Comparison of ENCODE assay signal across 23 cellular contexts in genomic region chr17:13523164-13523563, GRCh38.
DNase-seq lines count a peak whose midpoint lies in the region; ATAC-seq, FAIRE-seq and TF ChIP-seq lines count a peak whose summit lies in the region.
"Had no signal": no experiment of that assay in that cellular context is flagged by ENCODE, and none has a peak within 500 bp of the region (broad histone marks: within the 10 kb centered on the region; RNA-seq: fewer than 3 reads in every experiment).

No MANE protein-coding gene starts in this region.

- no peak for TF ChIP-seq EP300 in GM12878 (IDR thresholded peaks at IDR 0.05; ENCODE audit: borderline replicate concordance in 1 of 2, control insufficient read depth in 1 of 2, low read depth in 2 of 2, low read length in 2 of 2)

- POLR2A ChIA-PET in MCF 10A (lab: Yijun Ruan, JAX) (no interaction called here), GM12878 (lab: Charles Lee) (interaction anchor here (0.8 to 0.9 kb wide), 3 partner anchors 9 to 34 kb away, joined by 3 to 4 read pairs (median 3); no protein-coding TSS in a partner anchor)

- BruUV-seq in MCF 10A (replicated peaks; lab: Mats Ljungman, UMichigan) (no TSS peak), GM12878 (replicated peaks; lab: Mats Ljungman, UMichigan) (TSS peak; percentile 76)

- peak; percentile 7 for FAIRE-seq in GM12878 (lab: Jason Lieb, UNC)
- FAIRE-seq: GM12891, GM19239 had no signal

- 36% methylated on average over 5 of the region's 5 CpGs for WGBS in GM12878 (ENCODE audit: insufficient coverage, insufficient replicate concordance, low lambda C conversion rate, missing lambda C conversion rate)

- no peak for DNase-seq in MCF 10A (ENCODE audit: unreplicated experiment)
- no peak for DNase-seq in breast epithelium (ENCODE audit: low spot score in 2 of 2)
- DNase-seq in GM12878 (ENCODE audit: low read depth, low spot score): no peak
- no peak for DNase-seq in activated T-cell treated with anti-CD3 and anti-CD28 coated beads for 4 hours
- DNase-seq in NCI-H82 (lab: John Stamatoyannopoulos, UW): no peak
- DNase-seq: AML-193; CD4-positive, alpha-beta T cell; CD8-positive, alpha-beta T cell; COR-L47; DMS 273 treated with DMSO at 0.1 percent for 48 hours; DMS153; DMS53; DMS79; DND-41; EL; GDM1 had no signal

- H3K4me1 Mint-ChIP-seq in MCF 10A (ENCODE audit: insufficient read depth, unreplicated experiment): no peaks in the 10 kb centered on the region
- H3K4me1 Mint-ChIP-seq: B cell had no signal

- no peaks in the 10 kb centered on the region for H3K9me3 Mint-ChIP-seq in MCF 10A (ENCODE audit: unreplicated experiment)
- H3K9me3 Mint-ChIP-seq: CD4-positive, alpha-beta T cell; CD8-positive, alpha-beta T cell had no signal

- H2AFZ ChIP-seq in GM12878 (ENCODE audit: control insufficient read depth, low read depth, low read length): no peak overlapping the region

- H3K4me3 Mint-ChIP-seq in MCF 10A (ENCODE audit: unreplicated experiment): no peak overlapping the region
- H3K4me3 Mint-ChIP-seq: B cell; CD4-positive, alpha-beta T cell; CD8-positive, alpha-beta T cell had no signal

- no peak overlapping the region for H3K4me2 ChIP-seq in GM12878 (ENCODE audit: control insufficient read depth, insufficient read depth)
- H3K4me2 ChIP-seq: A549; BLaER1 treated with 17β-estradiol and CSF1 and Interleukin-3, amounts not matched to agents 10 nM and 100 nM had no signal

- no peaks in the 10 kb centered on the region for H3K27me3 Mint-ChIP-seq in MCF 10A (ENCODE audit: insufficient read depth, unreplicated experiment)
- H3K27me3 Mint-ChIP-seq: B cell had no signal

- TF ChIP-seq RAD21 in GM12878 (IDR thresholded peaks at IDR 0.05; ENCODE audit: insufficient read depth, low read depth, low read length): no peak

- SMC1A ChIA-PET in GM12878 (lab: Charles Lee; ENCODE audit: uncharacterized antibody, unreplicated experiment): interaction anchor here (0.6 to 1.7 kb wide), 9 partner anchors 8 to 53 kb away, joined by 3 to 19 read pairs (median 4); no protein-coding TSS in a partner anchor

- no peaks in the 10 kb centered on the region for H3K27me3 ChIP-seq in breast epithelium
- H3K27me3 ChIP-seq in GM12878 (replicated peaks in 1 of 2; ENCODE audit: control insufficient read depth in 2 of 2, insufficient read depth in 2 of 2, low read length in 1 of 2): no peaks in the 10 kb centered on the region
- H3K27me3 ChIP-seq: BLaER1 treated with 17β-estradiol and CSF1 and Interleukin-3, amounts not matched to agents 10 nM and 100 nM had no signal

- no peak for TF ChIP-seq CTCF in MCF 10A (IDR thresholded peaks at IDR 0.05; ENCODE audit: unreplicated experiment)
- no peak for TF ChIP-seq CTCF in breast epithelium (IDR thresholded peaks at IDR 0.05)
- TF ChIP-seq CTCF in GM12878 (IDR thresholded peaks at IDR 0.05 in 2 of 3, conservative IDR thresholded peaks at IDR 0.05 in 1 of 3; ENCODE audit: control insufficient read depth in 2 of 3, extremely low read depth in 1 of 3, insufficient read depth in 1 of 3, low read depth in 3 of 3, low read length in 3 of 3): no peak

- H3K4me3 ChIP-seq in breast epithelium: no peak overlapping the region
- no peak overlapping the region for H3K4me3 ChIP-seq in GM12878
- H3K4me3 ChIP-seq: A549; BLaER1 treated with 17β-estradiol and CSF1 and Interleukin-3, amounts not matched to agents 10 nM and 100 nM had no signal

- no peaks in the 10 kb centered on the region for H4K20me1 ChIP-seq in GM12878 (ENCODE audit: control insufficient read depth, insufficient read depth)

- H3K79me2 ChIP-seq in GM12878 (ENCODE audit: control insufficient read depth, insufficient read depth, low read length): no peaks in the 10 kb centered on the region

- H3K36me3 Mint-ChIP-seq in MCF 10A (ENCODE audit: insufficient read depth, unreplicated experiment): peaks cover 5% of the 10 kb centered on the region
- H3K36me3 Mint-ChIP-seq: CD8-positive, alpha-beta T cell had no signal

- TF ChIP-seq POLR2A in breast epithelium (IDR thresholded peaks at IDR 0.05): no peak
- no peak for TF ChIP-seq POLR2A in GM12878 (IDR thresholded peaks at IDR 0.05; ENCODE audit: low read depth, low read length)

- intact Hi-C loops in MCF 10A (cut with micrococcal nuclease): no loop called here
- intact Hi-C loops in breast epithelium (cut with DNase I; ENCODE audit: low total_unique reads): no loop called here
- intact Hi-C loops in GM12878 (cut with micrococcal nuclease; ENCODE audit: unreplicated experiment): loop anchor here (10.0 kb wide), 1 partner anchor 68 kb away; no protein-coding TSS in a partner anchor

- no peak overlapping the region for H3K9ac ChIP-seq in GM12878 (ENCODE audit: control insufficient read depth, insufficient read depth, low read length)
- H3K9ac ChIP-seq: BLaER1 treated with 17β-estradiol and CSF1 and Interleukin-3, amounts not matched to agents 10 nM and 100 nM had no signal

- RAD21 ChIA-PET in GM12878 (lab: Charles Lee; ENCODE audit: unreplicated experiment): interaction anchor here (0.8 to 3.8 kb wide), 6 partner anchors 10 to 73 kb away, joined by 3 to 32 read pairs (median 4); no protein-coding TSS in a partner anchor

- no peak overlapping the region for H3K27ac ChIP-seq in breast epithelium
- no peak overlapping the region for H3K27ac ChIP-seq in GM12878 (ENCODE audit: control insufficient read depth, insufficient read depth)
- H3K27ac ChIP-seq: 22Rv1; A549; BLaER1 treated with 17β-estradiol and CSF1 and Interleukin-3, amounts not matched to agents 10 nM and 100 nM; C4-2B had no signal

- peak overlapping the region; percentile 39 for H3K27ac Mint-ChIP-seq in MCF 10A (ENCODE audit: low read depth, unreplicated experiment)
- H3K27ac Mint-ChIP-seq: B cell; CD4-positive, alpha-beta T cell; CD8-positive, alpha-beta T cell had no signal

- in situ Hi-C loops in GM12878 (cut with MboI): no loop called here

- no peaks in the 10 kb centered on the region for H3K9me3 ChIP-seq in breast epithelium
- no peaks in the 10 kb centered on the region; the same call in 2 of the 3 replicates for H3K9me3 ChIP-seq in GM12878 (replicated peaks; ENCODE audit: control insufficient read depth, insufficient read depth, low read length)
- H3K9me3 ChIP-seq: A549; BLaER1 treated with 17β-estradiol and CSF1 and Interleukin-3, amounts not matched to agents 10 nM and 100 nM had no signal

- H3K36me3 ChIP-seq in breast epithelium: no peaks in the 10 kb centered on the region
- no peaks in the 10 kb centered on the region for H3K36me3 ChIP-seq in GM12878 (ENCODE audit: control insufficient read depth in 2 of 2, insufficient read depth in 2 of 2, low read length in 1 of 2)
- H3K36me3 ChIP-seq: BLaER1 treated with 17β-estradiol and CSF1 and Interleukin-3, amounts not matched to agents 10 nM and 100 nM had no signal

- CTCF ChIA-PET in MCF 10A (lab: Yijun Ruan, JAX) (interaction anchor here (0.6 kb wide), 2 partner anchors 13 to 270 kb away, joined by 3 read pairs; no protein-coding TSS in a partner anchor), GM12878 (lab: Yijun Ruan, JAX) (interaction anchor here (0.6 to 1.3 kb wide), 5 partner anchors 12 to 186 kb away, joined by 3 to 6 read pairs (median 3); no protein-coding TSS in a partner anchor)

- H3K4me1 ChIP-seq in breast epithelium (no peaks in the 10 kb centered on the region), GM12878 (ENCODE audit: control insufficient read depth, insufficient read depth, low read length) (no peaks in the 10 kb centered on the region)
- H3K4me1 ChIP-seq: A549 had no signal

- no peak for ATAC-seq in GM12878
- ATAC-seq: A549; CD8-positive, alpha-beta T cell had no signal

TF ChIP-seq in GM12878, 131 proteins besides CTCF, POLR2A, EP300 and RAD21 (continues in another document):
- no peak for TF ChIP-seq SMC3 (IDR thresholded peaks at IDR 0.05; ENCODE audit: borderline replicate concordance, low read length)
- TF ChIP-seq, protein P1, sequence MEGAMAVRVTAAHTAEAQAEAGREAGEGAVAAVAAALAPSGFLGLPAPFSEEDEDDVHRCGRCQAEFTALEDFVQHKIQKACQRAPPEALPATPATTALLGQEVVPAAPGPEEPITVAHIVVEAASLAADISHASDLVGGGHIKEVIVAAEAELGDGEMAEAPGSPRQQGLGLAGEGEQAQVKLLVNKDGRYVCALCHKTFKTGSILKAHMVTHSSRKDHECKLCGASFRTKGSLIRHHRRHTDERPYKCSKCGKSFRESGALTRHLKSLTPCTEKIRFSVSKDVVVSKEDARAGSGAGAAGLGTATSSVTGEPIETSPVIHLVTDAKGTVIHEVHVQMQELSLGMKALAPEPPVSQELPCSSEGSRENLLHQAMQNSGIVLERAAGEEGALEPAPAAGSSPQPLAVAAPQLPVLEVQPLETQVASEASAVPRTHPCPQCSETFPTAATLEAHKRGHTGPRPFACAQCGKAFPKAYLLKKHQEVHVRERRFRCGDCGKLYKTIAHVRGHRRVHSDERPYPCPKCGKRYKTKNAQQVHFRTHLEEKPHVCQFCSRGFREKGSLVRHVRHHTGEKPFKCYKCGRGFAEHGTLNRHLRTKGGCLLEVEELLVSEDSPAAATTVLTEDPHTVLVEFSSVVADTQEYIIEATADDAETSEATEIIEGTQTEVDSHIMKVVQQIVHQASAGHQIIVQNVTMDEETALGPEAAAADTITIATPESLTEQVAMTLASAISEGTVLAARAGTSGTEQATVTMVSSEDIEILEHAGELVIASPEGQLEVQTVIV (IDR thresholded peaks at IDR 0.05; ENCODE audit: borderline replicate concordance, partially characterized antibody): no peak
- no peak for TF ChIP-seq RCOR1 (conservative IDR thresholded peaks at IDR 0.05; ENCODE audit: low read depth, low read length)
- TF ChIP-seq YBX1 (IDR thresholded peaks at IDR 0.05): no peak
- TF ChIP-seq ZZZ3 (IDR thresholded peaks at IDR 0.05; ENCODE audit: control insufficient read depth, insufficient read length, low read depth): no peak
- no peak for TF ChIP-seq USF1 (IDR thresholded peaks at IDR 0.05; ENCODE audit: borderline replicate concordance, extremely low read length, insufficient read depth, low read depth, low read length)
- no peak for TF ChIP-seq ZNF384 (IDR thresholded peaks at IDR 0.05; ENCODE audit: borderline replicate concordance, low read depth, low read length)
